Comparison of ENCODE assay signal across 15 cellular contexts in the genomic region with DNA sequence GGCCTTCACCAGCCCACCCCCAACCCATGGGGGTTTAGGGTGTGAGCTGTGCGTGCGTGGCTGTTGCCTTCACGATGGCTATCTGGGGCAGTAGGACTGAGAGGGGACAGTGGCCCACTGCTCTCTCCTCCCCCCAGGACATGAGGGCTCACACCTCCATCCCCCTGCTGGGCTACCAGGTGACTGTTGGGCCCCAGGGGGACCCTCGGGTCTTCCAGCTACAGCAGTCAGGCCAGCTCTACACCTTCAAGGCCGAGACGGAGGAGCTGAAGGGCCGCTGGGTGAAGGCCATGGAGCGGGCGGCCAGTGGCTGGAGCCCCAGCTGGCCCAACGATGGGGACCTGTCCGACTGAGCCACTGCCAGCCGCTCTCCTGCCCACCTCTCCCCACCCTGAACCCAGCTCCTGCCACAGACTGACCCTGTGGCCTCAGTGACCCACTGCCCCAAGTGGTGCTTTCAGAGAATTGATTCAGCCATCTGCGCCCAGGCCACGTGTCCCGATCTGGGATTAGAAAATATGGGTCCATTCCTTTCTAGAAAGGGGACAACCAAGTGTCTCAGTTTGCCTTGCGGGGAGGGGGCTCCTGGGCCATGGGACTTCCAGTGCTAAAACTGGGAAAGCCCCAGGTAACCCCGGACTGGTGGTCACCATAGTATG. TPM values are rescaled to one million over a fixed set of nuclear protein-coding genes. Genes with fewer than 3 reads are reported as not detected.
DNase-seq lines count a peak whose midpoint lies in the region; ATAC-seq and TF ChIP-seq lines count a peak whose summit lies in the region.
"Had no signal": no experiment of that assay in that cellular context is flagged by ENCODE, and none has a peak within 500 bp of the region (broad histone marks: within the 10 kb centered on the region; RNA-seq: fewer than 3 reads in every experiment).

No MANE protein-coding gene starts in this region.

- intact Hi-C loops in activated CD4-positive, alpha-beta T cell treated with anti-CD3 and anti-CD28 coated beads for 36 hours (cut with DNase I, micrococcal nuclease): loop anchor here in 1 of 2 experiments (10.0 kb wide), 1 partner anchor 407 kb away; a partner anchor contains a TSS
- intact Hi-C loops in spleen (cut with DNase I; ENCODE audit: low total_unique reads): no loop called here

- H3K27me3 Mint-ChIP-seq in activated CD4-positive, alpha-beta T cell treated with anti-CD3 and anti-CD28 coated beads for 36 hours: no peaks in the 10 kb centered on the region
- H3K27me3 Mint-ChIP-seq in activated T-helper 17 cell treated with anti-CD3 and anti-CD28 coated beads, Interleukin-2, amount 50 U/mL, for 72 hours: no peaks in the 10 kb centered on the region
- peaks cover 0 to 2% (median 2%) of the 10 kb centered on the region in 3 donors for H3K27me3 Mint-ChIP-seq in immature natural killer cell (ENCODE audit: low read depth in 3 of 3)

- peak overlapping the region in 1 of 8 donors; percentile 3 for H3K27ac ChIP-seq in spleen

- H3K4me1 ChIP-seq in spleen: peaks cover 0 to 19% (median 9%) of the 10 kb centered on the region in 6 donors

- peaks cover 4% of the 10 kb centered on the region for H3K9me3 Mint-ChIP-seq in activated CD4-positive, alpha-beta T cell treated with anti-CD3 and anti-CD28 coated beads for 36 hours (ENCODE audit: low read depth)
- peaks cover 3% of the 10 kb centered on the region for H3K9me3 Mint-ChIP-seq in activated T-helper 17 cell treated with anti-CD3 and anti-CD28 coated beads, Interleukin-2, amount 50 U/mL, for 72 hours
- H3K9me3 Mint-ChIP-seq in immature natural killer cell: no peaks in the 10 kb centered on the region

- TF ChIP-seq POLR2A in spleen (IDR thresholded peaks at IDR 0.05): no peak

- no peak overlapping the region for H3K4me3 ChIP-seq in spleen
- H3K4me3 ChIP-seq: BLaER1 treated with 17β-estradiol and CSF1 and Interleukin-3, amounts not matched to agents 10 nM and 100 nM; PC-9 had no signal

- peak overlapping the region; percentile 47 for H3K27ac Mint-ChIP-seq in activated CD4-positive, alpha-beta T cell treated with anti-CD3 and anti-CD28 coated beads for 36 hours
- peak overlapping the region; percentile 96 for H3K27ac Mint-ChIP-seq in activated T-helper 17 cell treated with anti-CD3 and anti-CD28 coated beads, Interleukin-2, amount 50 U/mL, for 72 hours
- no peak overlapping the region for H3K27ac Mint-ChIP-seq in immature natural killer cell

- TF ChIP-seq CTCF in GM13977 (IDR thresholded peaks at IDR 0.05; ENCODE audit: extremely low read depth, insufficient read depth, missing control alignments) (peak; percentile 0), spleen (IDR thresholded peaks at IDR 0.05 in 8 of 11, conservative IDR thresholded peaks at IDR 0.05 in 3 of 11) (no peak)

- peaks cover 0 to 10% (median 7%) of the 10 kb centered on the region in 8 donors for H3K9me3 ChIP-seq in spleen

- H3K36me3 Mint-ChIP-seq in activated CD4-positive, alpha-beta T cell treated with anti-CD3 and anti-CD28 coated beads for 36 hours (ENCODE audit: low read depth): peaks cover 3% of the 10 kb centered on the region
- peaks cover 15% of the 10 kb centered on the region for H3K36me3 Mint-ChIP-seq in activated T-helper 17 cell treated with anti-CD3 and anti-CD28 coated beads, Interleukin-2, amount 50 U/mL, for 72 hours (ENCODE audit: low read depth)
- peaks cover 0 to 4% (median 0%) of the 10 kb centered on the region in 3 donors for H3K36me3 Mint-ChIP-seq in immature natural killer cell

- no peak overlapping the region for H3K4me3 Mint-ChIP-seq in activated CD4-positive, alpha-beta T cell treated with anti-CD3 and anti-CD28 coated beads for 36 hours
- no peak overlapping the region for H3K4me3 Mint-ChIP-seq in activated T-helper 17 cell treated with anti-CD3 and anti-CD28 coated beads, Interleukin-2, amount 50 U/mL, for 72 hours
- no peak overlapping the region for H3K4me3 Mint-ChIP-seq in immature natural killer cell

- H3K4me1 Mint-ChIP-seq in activated CD4-positive, alpha-beta T cell treated with anti-CD3 and anti-CD28 coated beads for 36 hours: peaks cover 53% of the 10 kb centered on the region
- peaks cover 42% of the 10 kb centered on the region for H3K4me1 Mint-ChIP-seq in activated T-helper 17 cell treated with anti-CD3 and anti-CD28 coated beads, Interleukin-2, amount 50 U/mL, for 72 hours
- H3K4me1 Mint-ChIP-seq in immature natural killer cell: peaks cover 31 to 60% of the 10 kb centered on the region in 2 donors

- no peak for DNase-seq in activated CD4-positive, alpha-beta T cell treated with anti-CD3 and anti-CD28 coated beads for 36 hours
- DNase-seq in activated CD4-positive, alpha-beta T cell treated with anti-CD3 and anti-CD28 coated beads for 1 hour: no peak
- DNase-seq in GM13977 (ENCODE audit: low spot score) (no peak), spleen (peak; percentile 76), immature natural killer cell (no peak), foreskin melanocyte (no peak)
- DNase-seq: 8988T, EL, NCI-H1694 treated with DMSO at 0.1 percent for 48 hours, NCI-H446, PC-9 had no signal

- peaks cover 0 to 100% (median 48%) of the 10 kb centered on the region in 6 donors for H3K36me3 ChIP-seq in spleen

- in situ Hi-C loops in GM13977 (cut with MboI; ENCODE audit: low pct_unique_long_range_greater_than_20kb, low sequenced_read_pairs, unreplicated experiment): loop anchor here (10.0 kb wide), 1 partner anchor 177 kb away; no protein-coding TSS in a partner anchor

- CTCF ChIA-PET in activated CD4-positive, alpha-beta T cell treated with anti-CD3 and anti-CD28 coated beads for 36 hours (lab: Charles Lee): interaction anchor here (0.6 to 22.3 kb wide), 11 partner anchors 7 to 1043 kb away, joined by 3 to 586 read pairs (median 3); a partner anchor contains a TSS

- H3K27me3 ChIP-seq in spleen (replicated peaks in 1 of 7): no peaks in the 10 kb centered on the region
- H3K27me3 ChIP-seq: BLaER1 treated with 17β-estradiol and CSF1 and Interleukin-3, amounts not matched to agents 10 nM and 100 nM had no signal

- WGBS in spleen, 5 donors: 87 to 95% (median 91%) methylated on average over 7 to 17 of the region's 17 CpGs

- POLR2A ChIA-PET in activated CD4-positive, alpha-beta T cell treated with anti-CD3 and anti-CD28 coated beads for 36 hours (lab: Charles Lee): no interaction called here

- ATAC-seq in activated CD4-positive, alpha-beta T cell treated with anti-CD3 and anti-CD28 coated beads for 36 hours: no peak
- no peak for ATAC-seq in activated T-helper 17 cell treated with anti-CD3 and anti-CD28 coated beads, Interleukin-2, amount 50 U/mL, for 72 hours (replicated peaks)
- ATAC-seq in HG02938 (IDR thresholded peaks at IDR 0.05; ENCODE audit: unreplicated experiment): no peak
- ATAC-seq: Right ventricle myocardium inferior had no signal

RNA-seq across cellular contexts. Expression of a gene that starts 22.5 kb away (rescaled TPM):
- under 1 TPM; 0.50 to 0.63 TPM for total RNA-seq in activated CD4-positive, alpha-beta T cell treated with anti-CD3 and anti-CD28 coated beads for 36 hours
- total RNA-seq in activated T-helper 17 cell treated with anti-CD3 and anti-CD28 coated beads, Interleukin-2, amount 50 U/mL, for 72 hours: 1 to 10 TPM; 5.3 to 8.3 TPM
- total RNA-seq in spleen: 100 to 1,000 TPM; 200 to 426 (median 316) TPM
- polyA plus RNA-seq in spleen: 100 to 1,000 TPM in 1 of 3 donors, 10 to 100 TPM in 2; 63.4 to 121 (median 84.2) TPM
- polyA plus RNA-seq in immature natural killer cell: 1 to 10 TPM in 2 of 3 donors, under 1 TPM in 1; 0.77 to 3.6 (median 1.9) TPM

RNA-seq across cellular contexts. Expression of a gene that starts 41.9 kb away (rescaled TPM):
- 10 to 100 TPM; 72.9 to 92.9 TPM for total RNA-seq in activated CD4-positive, alpha-beta T cell treated with anti-CD3 and anti-CD28 coated beads for 36 hours
- total RNA-seq in activated T-helper 17 cell treated with anti-CD3 and anti-CD28 coated beads, Interleukin-2, amount 50 U/mL, for 72 hours: 100 to 1,000 TPM in 1 of 2 donors, 10 to 100 TPM in 1; 97.9 to 133 TPM
- total RNA-seq in spleen: 100 to 1,000 TPM; 135 to 191 (median 162) TPM
- polyA plus RNA-seq in spleen (100 to 1,000 TPM in 2 of 3 donors, 10 to 100 TPM in 1; 87.3 to 144 (median 134) TPM), immature natural killer cell (100 to 1,000 TPM in 1 of 3 donors, 10 to 100 TPM in 2; 86.0 to 116 (median 94.7) TPM)

Comparison
In these comparisons a context has a peak if more than half of its experiments do, and no peak if none do; other contexts are left out.
1. H3K27ac Mint-ChIP-seq: peak in activated CD4-positive, alpha-beta T cell treated with anti-CD3 and anti-CD28 coated beads for 36 hours (single experiment) and activated T-helper 17 cell treated with anti-CD3 and anti-CD28 coated beads, Interleukin-2, amount 50 U/mL, for 72 hours (single experiment); none in immature natural killer cell (0 of 6).
2. RNA of a gene that starts 22.5 kb away (total RNA-seq): 200 to 426 TPM in spleen; 5.3 to 8.3 TPM in activated T-helper 17 cell treated with anti-CD3 and anti-CD28 coated beads, Interleukin-2, amount 50 U/mL, for 72 hours and 0.50 to 0.63 TPM in activated CD4-positive, alpha-beta T cell treated with anti-CD3 and anti-CD28 coated beads for 36 hours; every median in the first group is over 10 times any median in the second.